10 cellular contexts compared by ENCODE assay signal in the genomic region with DNA sequence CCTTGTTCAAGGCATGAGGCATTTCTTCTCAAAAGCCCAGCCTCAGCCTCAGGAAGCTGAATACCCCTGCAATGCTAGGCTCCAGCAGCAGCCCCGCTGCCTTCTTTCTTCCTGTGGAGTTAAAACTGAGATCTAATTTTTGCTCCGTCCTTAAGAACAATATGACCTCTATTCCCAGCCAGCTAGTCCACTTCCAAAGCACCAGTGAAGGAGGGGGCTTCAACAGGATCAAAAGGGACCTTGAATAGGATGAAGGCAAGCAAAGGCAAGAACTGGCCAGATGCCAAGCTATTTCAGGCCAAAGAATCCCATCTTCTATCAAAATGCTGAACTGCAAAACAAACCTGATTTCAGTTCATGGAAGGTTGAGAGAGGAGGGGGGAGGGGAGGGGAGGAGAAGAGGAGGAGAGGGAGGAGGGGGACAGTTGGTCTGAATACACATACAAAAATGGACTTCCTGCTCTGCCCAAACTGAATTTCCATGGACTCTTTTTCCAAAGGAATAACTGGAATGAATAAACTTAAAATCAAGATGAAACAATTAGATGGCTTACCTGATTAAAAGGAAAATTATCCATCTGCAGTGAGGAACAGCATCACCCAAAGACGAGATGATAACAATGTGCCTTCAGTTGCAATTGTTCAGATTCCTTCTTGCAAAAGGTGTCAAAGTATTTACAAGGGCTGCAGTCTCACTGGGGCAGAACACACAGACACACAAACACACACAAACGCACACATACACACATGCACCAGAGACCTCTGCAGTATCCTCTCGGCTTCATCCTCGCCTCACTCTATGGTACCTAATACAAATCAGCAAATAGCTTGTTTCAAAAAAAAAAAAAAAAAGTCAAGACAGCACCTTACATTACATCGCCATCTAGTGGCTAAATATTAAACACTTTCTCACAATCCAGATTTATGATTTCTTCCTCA. TPM values are rescaled to one million over a fixed set of nuclear protein-coding genes. Genes with fewer than 3 reads are reported as not detected.
DNase-seq lines count a peak whose midpoint lies in the region; ATAC-seq and TF ChIP-seq lines count a peak whose summit lies in the region.
"Had no signal": no experiment of that assay in that cellular context is flagged by ENCODE, and none has a peak within 500 bp of the region (broad histone marks: within the 10 kb centered on the region; RNA-seq: fewer than 3 reads in every experiment).

A gene (minus strand): TSS at position 804 of the 939 bp plus-strand sequence. CDS start 54,399 bp downstream, outside the sequence.

- ATAC-seq in HG02588 (IDR thresholded peaks at IDR 0.05; ENCODE audit: unreplicated experiment), result no peak

- no peak within 1 kb of the TSS for H3K4me3 ChIP-seq in hepatocyte
- H3K4me3 ChIP-seq: skin epidermis had no signal

- H3K9me3 ChIP-seq in hepatocyte (ENCODE audit: low read depth), result no peaks in the 10 kb centered on the region

- H2AFZ ChIP-seq in hepatocyte, result no peak within 1 kb of the TSS

- no peak within 1 kb of the TSS for H3K4me2 ChIP-seq in hepatocyte

- H3K79me2 ChIP-seq in hepatocyte, result no peaks in the 10 kb centered on the region

- H3K27ac ChIP-seq in hepatocyte, result no peak within 1 kb of the TSS
- H3K27ac ChIP-seq: skin epidermis had no signal

- no peaks in the 10 kb centered on the region for H3K36me3 ChIP-seq in hepatocyte (replicated peaks; ENCODE audit: insufficient read depth, low read depth)

- no peaks in the 10 kb centered on the region for H4K20me1 ChIP-seq in hepatocyte (ENCODE audit: insufficient read depth, poor library complexity, severe bottlenecking)

- H3K27me3 ChIP-seq in hepatocyte, result no peaks in the 10 kb centered on the region

- 37% methylated on average over 7 of the region's 7 CpGs for WGBS in hepatocyte (ENCODE audit: low lambda C conversion rate, missing lambda C conversion rate)

- TF ChIP-seq CTCF in hepatocyte (IDR thresholded peaks at IDR 0.05; ENCODE audit: poor library complexity), result peak; percentile 68

- DNase-seq in DMS153 treated with DMSO at 0.1 percent for 48 hours (lab: John Stamatoyannopoulos, UW; ENCODE audit: unreplicated experiment) (peak; percentile 56), HCEC 1CT (peak; percentile 46), NCI-H2171 treated with DMSO at 0.1 percent for 48 hours (lab: John Stamatoyannopoulos, UW) (peak; percentile 72), amniotic stem cell (lab: John Stamatoyannopoulos, UW) (peak; percentile 21), hepatocyte (ENCODE audit: low spot score) (peak; percentile 60), superior temporal gyrus (ENCODE audit: extremely low spot score) (peak; percentile 87)
- no peak for DNase-seq in activated CD4-positive, CD25-positive, alpha-beta regulatory T cell treated with anti-CD3 and anti-CD28 coated beads, Interleukin-2, amount 50 U/mL, for 72 hours

- no peaks in the 10 kb centered on the region for H3K9me2 ChIP-seq in hepatocyte (replicated peaks; ENCODE audit: insufficient read depth)

- H3K4me1 ChIP-seq in hepatocyte (ENCODE audit: insufficient read depth), result no peaks in the 10 kb centered on the region

RNA-seq across cellular contexts. Expression of the gene that starts here (rescaled TPM):
- 0.03 and 0.12 TPM in 2 replicates for total RNA-seq in hepatocyte
- polyA plus RNA-seq in hepatocyte, result 0.28 TPM in 1 of 2 replicates, not detected in the other
- total RNA-seq: T-helper 1 cell treated with Interleukin-12 subunit alpha and Interleukin-12 subunit beta and Interleukin-4 antibody, amounts not matched to agents 30 ng/mL and 1 ng/mL, for 36 hours had no signal

Comparison
In these comparisons a context has a peak if more than half of its experiments do, and no peak if none do; other contexts are left out.
1. Peak in DNase-seq in hepatocyte; RNA of the gene not detected or under 1 TPM.